Comparison of ENCODE assay signal across 1 cellular context in genomic region chr6:33391278-33392167, GRCh38.
TF ChIP-seq lines count a peak whose summit lies in the region.

Gene KIFC1 (plus strand): TSS chr6:33391823. CDS start chr6:33391986, 163 bp downstream.

TF ChIP-seq in K562, 482 proteins besides CTCF, POLR2A, EP300 and RAD21 (continued from another document and continues in another):
- TF ChIP-seq HES1 (IDR thresholded peaks at IDR 0.05; ENCODE audit: low read depth) (no peak), CHD7 (IDR thresholded peaks at IDR 0.05; ENCODE audit: low read depth, low read length) (no peak), MEIS2 (IDR thresholded peaks at IDR 0.05; ENCODE audit: partially characterized antibody) (peak; percentile 83), TAF9B (IDR thresholded peaks at IDR 0.05; ENCODE audit: partially characterized antibody) (peak; percentile 40), ZNF436 (CRISPR knock-in tag; IDR thresholded peaks at IDR 0.05) (no peak), GABPB1 (CRISPR knock-in tag; IDR thresholded peaks at IDR 0.05) (peak; percentile 99), LCOR (CRISPR knock-in tag; IDR thresholded peaks at IDR 0.05) (peak; percentile 98), SIN3B (IDR thresholded peaks at IDR 0.05; ENCODE audit: low read depth) (peak; percentile 68; the same call in 1 of the 2 replicates), GATAD2A (IDR thresholded peaks at IDR 0.05) (peak; percentile 29; the same call in 1 of the 2 replicates), CREB5 (CRISPR knock-in tag; IDR thresholded peaks at IDR 0.05) (no peak), ILF3 (IDR thresholded peaks at IDR 0.05; ENCODE audit: borderline replicate concordance) (no peak), RBM14 (IDR thresholded peaks at IDR 0.05; ENCODE audit: borderline replicate concordance, insufficient read depth, low read depth, low read length) (no peak), ZBTB8A (IDR thresholded peaks at IDR 0.05; ENCODE audit: partially characterized antibody) (no peak), PHTF2 (CRISPR knock-in tag; IDR thresholded peaks at IDR 0.05) (no peak), ZBTB43 (CRISPR knock-in tag; IDR thresholded peaks at IDR 0.05) (0 out of 2 replicates have a peak, but pooled peaks have one; percentile 46)
- TF ChIP-seq, protein P1, sequence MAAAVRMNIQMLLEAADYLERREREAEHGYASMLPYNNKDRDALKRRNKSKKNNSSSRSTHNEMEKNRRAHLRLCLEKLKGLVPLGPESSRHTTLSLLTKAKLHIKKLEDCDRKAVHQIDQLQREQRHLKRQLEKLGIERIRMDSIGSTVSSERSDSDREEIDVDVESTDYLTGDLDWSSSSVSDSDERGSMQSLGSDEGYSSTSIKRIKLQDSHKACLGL (CRISPR knock-in tag; IDR thresholded peaks at IDR 0.05; ENCODE audit: borderline replicate concordance, poor library complexity, severe bottlenecking), result peak; percentile 57
- TF ChIP-seq, protein P2, sequence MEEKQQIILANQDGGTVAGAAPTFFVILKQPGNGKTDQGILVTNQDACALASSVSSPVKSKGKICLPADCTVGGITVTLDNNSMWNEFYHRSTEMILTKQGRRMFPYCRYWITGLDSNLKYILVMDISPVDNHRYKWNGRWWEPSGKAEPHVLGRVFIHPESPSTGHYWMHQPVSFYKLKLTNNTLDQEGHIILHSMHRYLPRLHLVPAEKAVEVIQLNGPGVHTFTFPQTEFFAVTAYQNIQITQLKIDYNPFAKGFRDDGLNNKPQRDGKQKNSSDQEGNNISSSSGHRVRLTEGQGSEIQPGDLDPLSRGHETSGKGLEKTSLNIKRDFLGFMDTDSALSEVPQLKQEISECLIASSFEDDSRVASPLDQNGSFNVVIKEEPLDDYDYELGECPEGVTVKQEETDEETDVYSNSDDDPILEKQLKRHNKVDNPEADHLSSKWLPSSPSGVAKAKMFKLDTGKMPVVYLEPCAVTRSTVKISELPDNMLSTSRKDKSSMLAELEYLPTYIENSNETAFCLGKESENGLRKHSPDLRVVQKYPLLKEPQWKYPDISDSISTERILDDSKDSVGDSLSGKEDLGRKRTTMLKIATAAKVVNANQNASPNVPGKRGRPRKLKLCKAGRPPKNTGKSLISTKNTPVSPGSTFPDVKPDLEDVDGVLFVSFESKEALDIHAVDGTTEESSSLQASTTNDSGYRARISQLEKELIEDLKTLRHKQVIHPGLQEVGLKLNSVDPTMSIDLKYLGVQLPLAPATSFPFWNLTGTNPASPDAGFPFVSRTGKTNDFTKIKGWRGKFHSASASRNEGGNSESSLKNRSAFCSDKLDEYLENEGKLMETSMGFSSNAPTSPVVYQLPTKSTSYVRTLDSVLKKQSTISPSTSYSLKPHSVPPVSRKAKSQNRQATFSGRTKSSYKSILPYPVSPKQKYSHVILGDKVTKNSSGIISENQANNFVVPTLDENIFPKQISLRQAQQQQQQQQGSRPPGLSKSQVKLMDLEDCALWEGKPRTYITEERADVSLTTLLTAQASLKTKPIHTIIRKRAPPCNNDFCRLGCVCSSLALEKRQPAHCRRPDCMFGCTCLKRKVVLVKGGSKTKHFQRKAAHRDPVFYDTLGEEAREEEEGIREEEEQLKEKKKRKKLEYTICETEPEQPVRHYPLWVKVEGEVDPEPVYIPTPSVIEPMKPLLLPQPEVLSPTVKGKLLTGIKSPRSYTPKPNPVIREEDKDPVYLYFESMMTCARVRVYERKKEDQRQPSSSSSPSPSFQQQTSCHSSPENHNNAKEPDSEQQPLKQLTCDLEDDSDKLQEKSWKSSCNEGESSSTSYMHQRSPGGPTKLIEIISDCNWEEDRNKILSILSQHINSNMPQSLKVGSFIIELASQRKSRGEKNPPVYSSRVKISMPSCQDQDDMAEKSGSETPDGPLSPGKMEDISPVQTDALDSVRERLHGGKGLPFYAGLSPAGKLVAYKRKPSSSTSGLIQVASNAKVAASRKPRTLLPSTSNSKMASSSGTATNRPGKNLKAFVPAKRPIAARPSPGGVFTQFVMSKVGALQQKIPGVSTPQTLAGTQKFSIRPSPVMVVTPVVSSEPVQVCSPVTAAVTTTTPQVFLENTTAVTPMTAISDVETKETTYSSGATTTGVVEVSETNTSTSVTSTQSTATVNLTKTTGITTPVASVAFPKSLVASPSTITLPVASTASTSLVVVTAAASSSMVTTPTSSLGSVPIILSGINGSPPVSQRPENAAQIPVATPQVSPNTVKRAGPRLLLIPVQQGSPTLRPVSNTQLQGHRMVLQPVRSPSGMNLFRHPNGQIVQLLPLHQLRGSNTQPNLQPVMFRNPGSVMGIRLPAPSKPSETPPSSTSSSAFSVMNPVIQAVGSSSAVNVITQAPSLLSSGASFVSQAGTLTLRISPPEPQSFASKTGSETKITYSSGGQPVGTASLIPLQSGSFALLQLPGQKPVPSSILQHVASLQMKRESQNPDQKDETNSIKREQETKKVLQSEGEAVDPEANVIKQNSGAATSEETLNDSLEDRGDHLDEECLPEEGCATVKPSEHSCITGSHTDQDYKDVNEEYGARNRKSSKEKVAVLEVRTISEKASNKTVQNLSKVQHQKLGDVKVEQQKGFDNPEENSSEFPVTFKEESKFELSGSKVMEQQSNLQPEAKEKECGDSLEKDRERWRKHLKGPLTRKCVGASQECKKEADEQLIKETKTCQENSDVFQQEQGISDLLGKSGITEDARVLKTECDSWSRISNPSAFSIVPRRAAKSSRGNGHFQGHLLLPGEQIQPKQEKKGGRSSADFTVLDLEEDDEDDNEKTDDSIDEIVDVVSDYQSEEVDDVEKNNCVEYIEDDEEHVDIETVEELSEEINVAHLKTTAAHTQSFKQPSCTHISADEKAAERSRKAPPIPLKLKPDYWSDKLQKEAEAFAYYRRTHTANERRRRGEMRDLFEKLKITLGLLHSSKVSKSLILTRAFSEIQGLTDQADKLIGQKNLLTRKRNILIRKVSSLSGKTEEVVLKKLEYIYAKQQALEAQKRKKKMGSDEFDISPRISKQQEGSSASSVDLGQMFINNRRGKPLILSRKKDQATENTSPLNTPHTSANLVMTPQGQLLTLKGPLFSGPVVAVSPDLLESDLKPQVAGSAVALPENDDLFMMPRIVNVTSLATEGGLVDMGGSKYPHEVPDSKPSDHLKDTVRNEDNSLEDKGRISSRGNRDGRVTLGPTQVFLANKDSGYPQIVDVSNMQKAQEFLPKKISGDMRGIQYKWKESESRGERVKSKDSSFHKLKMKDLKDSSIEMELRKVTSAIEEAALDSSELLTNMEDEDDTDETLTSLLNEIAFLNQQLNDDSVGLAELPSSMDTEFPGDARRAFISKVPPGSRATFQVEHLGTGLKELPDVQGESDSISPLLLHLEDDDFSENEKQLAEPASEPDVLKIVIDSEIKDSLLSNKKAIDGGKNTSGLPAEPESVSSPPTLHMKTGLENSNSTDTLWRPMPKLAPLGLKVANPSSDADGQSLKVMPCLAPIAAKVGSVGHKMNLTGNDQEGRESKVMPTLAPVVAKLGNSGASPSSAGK (IDR thresholded peaks at IDR 0.05), result peak; percentile 96
- TF ChIP-seq, protein P3, sequence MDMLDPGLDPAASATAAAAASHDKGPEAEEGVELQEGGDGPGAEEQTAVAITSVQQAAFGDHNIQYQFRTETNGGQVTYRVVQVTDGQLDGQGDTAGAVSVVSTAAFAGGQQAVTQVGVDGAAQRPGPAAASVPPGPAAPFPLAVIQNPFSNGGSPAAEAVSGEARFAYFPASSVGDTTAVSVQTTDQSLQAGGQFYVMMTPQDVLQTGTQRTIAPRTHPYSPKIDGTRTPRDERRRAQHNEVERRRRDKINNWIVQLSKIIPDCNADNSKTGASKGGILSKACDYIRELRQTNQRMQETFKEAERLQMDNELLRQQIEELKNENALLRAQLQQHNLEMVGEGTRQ (CRISPR knock-in tag; IDR thresholded peaks at IDR 0.05), result peak; percentile 58
- TF ChIP-seq, protein P4, sequence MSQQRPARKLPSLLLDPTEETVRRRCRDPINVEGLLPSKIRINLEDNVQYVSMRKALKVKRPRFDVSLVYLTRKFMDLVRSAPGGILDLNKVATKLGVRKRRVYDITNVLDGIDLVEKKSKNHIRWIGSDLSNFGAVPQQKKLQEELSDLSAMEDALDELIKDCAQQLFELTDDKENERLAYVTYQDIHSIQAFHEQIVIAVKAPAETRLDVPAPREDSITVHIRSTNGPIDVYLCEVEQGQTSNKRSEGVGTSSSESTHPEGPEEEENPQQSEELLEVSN (IDR thresholded peaks at IDR 0.05; ENCODE audit: borderline replicate concordance in 1 of 2, extremely low read depth in 1 of 2, insufficient read depth in 1 of 2, insufficient read length in 1 of 2, low read depth in 1 of 2, low read length in 1 of 2, poor library complexity in 1 of 2, severe bottlenecking in 1 of 2), result peak; percentile 85 to 89
